8 cellular contexts compared by ENCODE assay signal in genomic region chr1:3611170-3612019, GRCh38. TPM values are rescaled to one million over a fixed set of nuclear protein-coding genes. Genes with fewer than 3 reads are reported as not detected.
DNase-seq lines count a peak whose midpoint lies in the region; ATAC-seq and TF ChIP-seq lines count a peak whose summit lies in the region.

MEGF6 (minus strand) TSS chr1:3611508; CDS start chr1:3611268, 240 bp downstream.

- H3K9me3 Mint-ChIP-seq in T-cell, result no peaks in the 10 kb centered on the region

- H3K36me3 Mint-ChIP-seq in T-cell, result no peaks in the 10 kb centered on the region

- POLR2A ChIA-PET in T-cell (lab: Charles Lee), result no interaction called here

- peaks cover 3 to 21% of the 10 kb centered on the region in 2 donors for H3K27me3 Mint-ChIP-seq in T-cell

- CTCF ChIA-PET in T-cell (lab: Charles Lee), result no interaction called here

- in situ Hi-C loops in astrocyte of the cerebellum (cut with HindIII; ENCODE audit: low sequenced_read_pairs), result no loop called here

- DNase-seq in NCI-H1436 (lab: John Stamatoyannopoulos, UW) (peak; percentile 82), NCI-H1436 treated with DMSO at 0.1 percent for 48 hours (lab: John Stamatoyannopoulos, UW) (no peak), T-cell (peak in 19 of 34 experiments; percentile 8 to 66 (median 29)), astrocyte of the cerebellum (ENCODE audit: low read depth) (no peak), iris pigment epithelial cell (ENCODE audit: low read depth) (peak; percentile 40), GM20000 (ENCODE audit: low spot score) (no peak), NK-92 (lab: John Stamatoyannopoulos, UW; ENCODE audit: unreplicated experiment) (no peak)
- DNase-seq in stimulated activated CD4-positive, alpha-beta T cell treated with anti-CD3 and anti-CD28 coated beads, Interleukin-2, amount 100 ng/mL, for 4 hours (ENCODE audit: low read depth), result peak; percentile 64

- H3K4me3 Mint-ChIP-seq in T-cell, result peak within 1 kb of the TSS; percentile 73 to 79 (median 77)

- ATAC-seq in T-cell (replicated peaks in 1 of 4), result peak; percentile 70 to 82 (median 74)

- H3K27ac Mint-ChIP-seq in T-cell, result no peak within 1 kb of the TSS

- H3K4me1 Mint-ChIP-seq in T-cell, result peaks cover 0 to 10% (median 9%) of the 10 kb centered on the region in 3 donors

- TF ChIP-seq CTCF in astrocyte of the cerebellum (IDR thresholded peaks at IDR 0.05; ENCODE audit: low read depth, low read length, missing control alignments) (no peak), GM20000 (IDR thresholded peaks at IDR 0.05; ENCODE audit: extremely low read depth, missing control alignments) (no peak)

- peak within 1 kb of the TSS; percentile 33 for H3K4me3 ChIP-seq in astrocyte of the cerebellum (ENCODE audit: low read depth, low read length)

RNA-seq across cellular contexts. Expression of gene MEGF6, which starts in this region (rescaled TPM):
- total RNA-seq in T-cell, result 100 to 1,000 TPM in 3 of 5 donors, 10 to 100 TPM in 2; 63.3 to 213 (median 193) TPM

Comparison
In these comparisons a context has a peak if more than half of its experiments do, and no peak if none do; other contexts are left out.
1. DNase-seq: peak in NCI-H1436 (single experiment), T-cell (19 of 34), iris pigment epithelial cell (single experiment) and stimulated activated CD4-positive, alpha-beta T cell treated with anti-CD3 and anti-CD28 coated beads, Interleukin-2, amount 100 ng/mL, for 4 hours (single experiment); none in NCI-H1436 treated with DMSO at 0.1 percent for 48 hours (single experiment), astrocyte of the cerebellum (single experiment), GM20000 (single experiment) and NK-92 (single experiment).